13 cellular contexts compared by ENCODE assay signal in the genomic region with DNA sequence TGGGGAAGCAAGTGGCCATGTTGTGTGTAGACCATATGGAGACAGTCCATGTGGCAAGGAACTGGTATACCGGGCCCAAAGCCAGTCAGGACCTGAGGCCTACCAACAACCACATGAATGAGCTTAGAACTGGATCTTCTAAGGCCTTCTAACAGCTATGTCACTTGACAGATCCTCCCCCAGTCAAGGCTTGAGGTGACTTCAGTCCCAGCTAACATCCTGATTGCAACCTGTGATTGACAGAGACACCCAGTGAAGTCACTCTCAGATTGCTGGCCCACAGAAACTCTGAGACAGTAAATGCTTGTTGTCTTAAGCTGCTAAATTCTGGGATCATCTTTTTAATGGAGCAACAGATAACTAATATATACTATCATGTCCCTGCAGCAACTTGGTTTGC. TPM values are rescaled to one million over a fixed set of nuclear protein-coding genes. Genes with fewer than 3 reads are reported as not detected.
DNase-seq lines count a peak whose midpoint lies in the region; ATAC-seq and TF ChIP-seq lines count a peak whose summit lies in the region.
"Had no signal": no experiment of that assay in that cellular context is flagged by ENCODE, and none has a peak within 500 bp of the region (broad histone marks: within the 10 kb centered on the region; RNA-seq: fewer than 3 reads in every experiment).

No MANE protein-coding gene starts in this region.

- DNase-seq in glutamatergic neuron = no peak
- DNase-seq in endothelial cell (ENCODE audit: low spot score) = no peak
- DNase-seq in CD4-positive, alpha-beta memory T cell = no peak
- no peak for DNase-seq in epidermal melanocyte (ENCODE audit: insufficient read length, low spot score)
- DNase-seq: amygdala, H9, NCI-H1092 treated with DMSO at 0.1 percent for 48 hours, NCI-H69, Right ventricle myocardium superior had no signal

- H3K9me3 Mint-ChIP-seq in glutamatergic neuron (ENCODE audit: unreplicated experiment) (no peaks in the 10 kb centered on the region), endothelial cell (ENCODE audit: unreplicated experiment) (no peaks in the 10 kb centered on the region)
- no peaks in the 10 kb centered on the region for H3K9me3 Mint-ChIP-seq in CD4-positive, alpha-beta memory T cell
- H3K9me3 Mint-ChIP-seq: H9 had no signal

- H3K36me3 ChIP-seq in CD4-positive, alpha-beta memory T cell (ENCODE audit: insufficient read depth, low read length) = no peaks in the 10 kb centered on the region

- no peaks in the 10 kb centered on the region for H3K9me3 ChIP-seq in CD4-positive, alpha-beta memory T cell (ENCODE audit: control insufficient read depth in 1 of 2, low read length in 2 of 2)
- H3K9me3 ChIP-seq: right atrium auricular region had no signal

- no peaks in the 10 kb centered on the region for H3K36me3 Mint-ChIP-seq in glutamatergic neuron (ENCODE audit: unreplicated experiment)
- no peaks in the 10 kb centered on the region for H3K36me3 Mint-ChIP-seq in endothelial cell (ENCODE audit: low read depth, unreplicated experiment)
- peaks cover 1 to 10% of the 10 kb centered on the region in 2 donors for H3K36me3 Mint-ChIP-seq in CD4-positive, alpha-beta memory T cell

- H3K4me3 ChIP-seq in CD4-positive, alpha-beta memory T cell (ENCODE audit: low read length in 2 of 2) = no peak overlapping the region
- H3K4me3 ChIP-seq: right atrium auricular region had no signal

- intact Hi-C loops in CD4-positive, alpha-beta memory T cell (cut with micrococcal nuclease) = no loop called here

- H3K4me3 Mint-ChIP-seq in glutamatergic neuron (ENCODE audit: unreplicated experiment) = no peak overlapping the region
- no peak overlapping the region for H3K4me3 Mint-ChIP-seq in endothelial cell (ENCODE audit: unreplicated experiment)
- H3K4me3 Mint-ChIP-seq in CD4-positive, alpha-beta memory T cell = no peak overlapping the region
- H3K4me3 Mint-ChIP-seq: H9 had no signal

- no peak overlapping the region for H3K27ac ChIP-seq in CD4-positive, alpha-beta memory T cell (ENCODE audit: low read depth, low read length)
- H3K27ac ChIP-seq: right atrium auricular region had no signal

- CTCF ChIA-PET in CD4-positive, alpha-beta memory T cell (lab: Charles Lee; ENCODE audit: partially characterized antibody) = interaction anchor here (1.5 to 1.9 kb wide), 2 partner anchors 10 to 14 kb away, joined by 4 to 7 read pairs; no protein-coding TSS in a partner anchor

- H3K27me3 ChIP-seq in CD4-positive, alpha-beta memory T cell (ENCODE audit: insufficient read depth, low read length) = no peaks in the 10 kb centered on the region
- H3K27me3 ChIP-seq: right atrium auricular region had no signal

- ATAC-seq in GM18868 (IDR thresholded peaks at IDR 0.05; ENCODE audit: unreplicated experiment) (peak; percentile 65), GM21526 (IDR thresholded peaks at IDR 0.05; ENCODE audit: low FRiP score, unreplicated experiment) (peak; percentile 78), HG03095 (IDR thresholded peaks at IDR 0.05; ENCODE audit: unreplicated experiment) (peak; percentile 68)

- H3K4me1 Mint-ChIP-seq in glutamatergic neuron (ENCODE audit: low read depth, unreplicated experiment) = no peaks in the 10 kb centered on the region
- no peaks in the 10 kb centered on the region for H3K4me1 Mint-ChIP-seq in endothelial cell (ENCODE audit: unreplicated experiment)
- H3K4me1 Mint-ChIP-seq in CD4-positive, alpha-beta memory T cell = peaks cover 0 to 5% (median 2%) of the 10 kb centered on the region in 4 donors
- H3K4me1 Mint-ChIP-seq: H9 had no signal

- POLR2A ChIA-PET in CD4-positive, alpha-beta memory T cell (lab: Charles Lee; ENCODE audit: partially characterized antibody) = interaction anchor here (1.0 to 1.1 kb wide), 2 partner anchors 8 to 13 kb away, joined by 3 read pairs; no protein-coding TSS in a partner anchor

- H3K27me3 Mint-ChIP-seq in glutamatergic neuron (ENCODE audit: unreplicated experiment) = no peaks in the 10 kb centered on the region
- H3K27me3 Mint-ChIP-seq in endothelial cell (ENCODE audit: unreplicated experiment) = no peaks in the 10 kb centered on the region
- H3K27me3 Mint-ChIP-seq in CD4-positive, alpha-beta memory T cell = no peaks in the 10 kb centered on the region

- no peak for TF ChIP-seq CTCF in glutamatergic neuron (IDR thresholded peaks at IDR 0.05; ENCODE audit: partially characterized antibody, unreplicated experiment)
- TF ChIP-seq CTCF in endothelial cell (IDR thresholded peaks at IDR 0.05; ENCODE audit: unreplicated experiment) = no peak

- peak overlapping the region; percentile 25 for H3K27ac Mint-ChIP-seq in glutamatergic neuron (ENCODE audit: unreplicated experiment)
- H3K27ac Mint-ChIP-seq in endothelial cell (ENCODE audit: unreplicated experiment) = no peak overlapping the region
- H3K27ac Mint-ChIP-seq in CD4-positive, alpha-beta memory T cell = no peak overlapping the region

- no peaks in the 10 kb centered on the region for H3K4me1 ChIP-seq in CD4-positive, alpha-beta memory T cell (ENCODE audit: insufficient read depth, low read length)
- H3K4me1 ChIP-seq: right atrium auricular region had no signal

RNA-seq across cellular contexts. Expression of a gene that starts 32.9 kb away (rescaled TPM):
- total RNA-seq in glutamatergic neuron (ENCODE audit: unreplicated experiment) = 11.1 TPM
- total RNA-seq in endothelial cell (ENCODE audit: unreplicated experiment) = 12.6 TPM
- 10 to 100 TPM; 12.2 to 12.8 TPM for total RNA-seq in CD4-positive, alpha-beta memory T cell
- polyA plus RNA-seq in CD4-positive, alpha-beta memory T cell = 1 to 10 TPM in 1 of 2 donors, under 1 TPM in 1; 0.59 to 6.1 TPM
